ENCODE assay signal across 3 cellular contexts in the genomic region with DNA sequence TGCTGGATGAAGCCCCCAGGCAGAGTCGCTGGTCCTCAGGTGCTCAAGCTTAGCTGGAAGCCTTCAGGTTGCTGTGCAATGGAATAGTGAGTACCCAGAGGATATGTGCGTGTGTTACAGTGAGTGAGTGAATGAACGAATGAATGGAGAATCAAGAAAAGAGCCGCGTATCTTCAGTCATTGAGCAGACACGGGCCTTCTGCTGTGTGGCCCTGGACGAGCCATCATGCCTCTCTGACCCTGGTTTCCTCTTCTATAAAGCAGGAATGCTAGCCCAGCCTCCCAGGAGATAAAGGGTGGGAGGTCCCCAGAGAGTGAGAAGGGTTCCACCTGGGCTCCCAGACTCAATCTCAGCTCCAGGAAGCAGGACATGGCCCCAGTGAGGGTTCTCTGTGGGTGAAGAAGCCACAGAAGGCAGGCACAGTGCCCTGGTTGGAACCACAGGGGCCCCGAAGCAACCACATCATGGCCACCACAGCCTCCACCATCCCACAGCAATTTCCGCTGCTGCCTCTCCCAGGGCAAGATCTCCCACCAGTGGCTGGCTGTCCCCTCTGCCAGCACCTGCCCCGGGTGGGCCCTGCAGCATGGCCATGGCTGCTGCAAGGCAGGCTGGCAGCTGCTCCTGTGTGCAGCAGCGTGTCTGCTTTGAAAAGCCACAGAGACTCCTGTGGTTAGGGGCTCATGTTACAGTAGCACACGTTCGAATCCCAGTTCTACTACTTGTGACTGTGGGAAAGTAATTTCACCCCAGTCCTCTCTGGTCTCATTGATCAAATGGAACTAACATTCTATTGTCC. TPM values are rescaled to one million over a fixed set of nuclear protein-coding genes. Genes with fewer than 3 reads are reported as not detected.
"Had no signal": no experiment of that assay in that cellular context is flagged by ENCODE, and none has a peak within 500 bp of the region (broad histone marks: within the 10 kb centered on the region; RNA-seq: fewer than 3 reads in every experiment).

No MANE protein-coding gene starts in this region.

RNA-seq across cellular contexts. Expression of gene GRAPL, which starts 34.1 kb away (rescaled TPM):
- total RNA-seq: hepatocyte, kidney epithelial cell had no signal
- polyA plus RNA-seq: hepatocyte, immature natural killer cell had no signal
